21 cellular contexts compared by ENCODE assay signal in genomic region chr6:65295812-65296211, GRCh38.
"Had no signal": no experiment of that assay in that cellular context is flagged by ENCODE, and none has a peak within 500 bp of the region (broad histone marks: within the 10 kb centered on the region; RNA-seq: fewer than 3 reads in every experiment).

No MANE protein-coding gene starts in this region.

- H3K9me3 ChIP-seq: esophagus squamous epithelium, gastrocnemius medialis, heart right ventricle, left lung, lower lobe of right lung, mucosa of descending colon had no signal

- DNase-seq: cortex of kidney; effector CD8-positive, alpha-beta T cell; effector memory CD8-positive, alpha-beta T cell; endodermal cell; erythroblast; esophagus squamous epithelium; foreskin fibroblast; foreskin melanocyte; gastrocnemius medialis; glutamatergic neuron; heart right ventricle; hippocampal formation; left cardiac atrium; left lung; left ventricle myocardium superior; lower lobe of right lung; mesenchymal stem cell; mucosa of descending colon; naive B cell; naive thymus-derived CD8-positive, alpha-beta T cell had no signal

- H3K36me3 ChIP-seq: esophagus squamous epithelium, gastrocnemius medialis, heart right ventricle, left lung, lower lobe of right lung had no signal

- H3K27ac ChIP-seq: epithelial cell of prostate, esophagus squamous epithelium, gastrocnemius medialis, heart right ventricle, left lung, lower lobe of right lung had no signal

- H3K4me1 ChIP-seq: esophagus squamous epithelium, gastrocnemius medialis, left lung, lower lobe of right lung had no signal

- H3K4me3 ChIP-seq: esophagus squamous epithelium, gastrocnemius medialis, heart right ventricle, left lung, lower lobe of right lung, mucosa of descending colon had no signal

- H3K27me3 ChIP-seq: esophagus squamous epithelium, gastrocnemius medialis, heart right ventricle, left lung had no signal
